In genomic region chr7:73320009-73320408, GRCh38 we compare ENCODE assay signal across 1 cellular context.
TF ChIP-seq lines count a peak whose summit lies in the region.
"Not testable (repeated sequence)": the region's sequence is repeated elsewhere in the genome, so short reads cannot be mapped to it uniquely, and the experiment has no call there.

No MANE protein-coding gene starts in this region.

TF ChIP-seq in K562, 482 proteins besides CTCF, POLR2A, EP300 and RAD21:
- TF ChIP-seq, protein P1, sequence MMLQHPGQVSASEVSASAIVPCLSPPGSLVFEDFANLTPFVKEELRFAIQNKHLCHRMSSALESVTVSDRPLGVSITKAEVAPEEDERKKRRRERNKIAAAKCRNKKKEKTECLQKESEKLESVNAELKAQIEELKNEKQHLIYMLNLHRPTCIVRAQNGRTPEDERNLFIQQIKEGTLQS (IDR thresholded peaks at IDR 0.05), result peak; percentile 75
- TF ChIP-seq, protein P1 (CRISPR knock-in tag; conservative IDR thresholded peaks at IDR 0.05), result not testable (repeated sequence)
- TF ChIP-seq JUND (IDR thresholded peaks at IDR 0.05; ENCODE audit: borderline replicate concordance, low read depth, low read length) (peak; percentile 55), JUND (tag; IDR thresholded peaks at IDR 0.05; ENCODE audit: borderline replicate concordance, low read depth, low read length) (peak; percentile 55; the same call in 1 of the 3 replicates), JUN (IDR thresholded peaks at IDR 0.05; ENCODE audit: borderline replicate concordance, low read depth, low read length) (peak; percentile 37; the same call in 1 of the 2 replicates), STAG1 (CRISPR knock-in tag; IDR thresholded peaks at IDR 0.05; ENCODE audit: borderline replicate concordance) (peak; percentile 46; the same call in 1 of the 2 replicates), SMC3 (conservative IDR thresholded peaks at IDR 0.05; ENCODE audit: insufficient read depth, low read depth, low read length) (0 out of 2 replicates have a peak, but pooled peaks have one; percentile 4), TFAP4 (CRISPR knock-in tag; IDR thresholded peaks at IDR 0.05; ENCODE audit: borderline replicate concordance) (peak; percentile 53; the same call in 1 of the 2 replicates), ATF7 (IDR thresholded peaks at IDR 0.05) (peak; percentile 86)
- not testable (repeated sequence) for TF ChIP-seq JUN (CRISPR knock-in tag; IDR thresholded peaks at IDR 0.05; ENCODE audit: borderline replicate concordance)
